23 cellular contexts compared by ENCODE assay signal in the genomic region with DNA sequence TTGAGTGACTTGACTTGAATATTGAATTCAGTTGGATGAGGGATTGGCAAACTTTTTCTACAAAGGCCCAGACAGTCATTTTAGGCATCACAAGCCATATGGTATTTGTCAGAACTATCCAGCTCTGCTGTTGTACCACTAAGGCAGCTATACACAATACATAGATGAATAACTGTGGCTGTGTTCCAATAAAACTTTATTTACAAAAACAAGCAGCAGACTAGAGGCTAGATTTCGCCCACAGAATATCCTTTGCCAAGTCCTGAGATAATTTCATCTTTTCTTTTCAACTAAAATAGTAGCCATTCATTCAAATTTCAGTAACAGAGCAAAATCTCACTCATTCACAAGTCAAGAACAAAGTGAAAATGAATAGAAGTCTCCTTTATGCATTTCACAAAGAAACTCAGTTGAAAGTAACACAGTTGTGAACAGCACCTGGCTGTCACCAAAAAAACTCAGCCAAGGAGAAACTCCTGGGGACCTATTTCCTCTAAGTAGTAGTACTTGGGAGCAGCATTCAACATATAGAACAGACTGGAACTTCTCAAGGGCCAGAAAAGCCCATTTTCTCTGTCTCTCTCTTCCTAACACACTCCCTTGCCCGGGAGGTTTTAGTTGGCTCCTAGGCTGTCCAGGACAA. TPM values are rescaled to one million over a fixed set of nuclear protein-coding genes. Genes with fewer than 3 reads are reported as not detected.
A peak's percentile ranks its signal among the peaks of the same experiment; 100 is the strongest.
DNase-seq lines count a peak whose midpoint lies in the region; ATAC-seq, FAIRE-seq and TF ChIP-seq lines count a peak whose summit lies in the region.
"Had no signal": no experiment of that assay in that cellular context is flagged by ENCODE, and none has a peak within 500 bp of the region (broad histone marks: within the 10 kb centered on the region; RNA-seq: fewer than 3 reads in every experiment).

No MANE protein-coding gene starts in this region.

- no peak overlapping the region for H4K91ac ChIP-seq in H1 (replicated peaks; ENCODE audit: insufficient read length, low read length)

- no peak overlapping the region for H3K4me3 ChIP-seq in H1 (ENCODE audit: extremely low read depth in 1 of 4, insufficient read depth in 2 of 4, low read depth in 3 of 4, low read length in 4 of 4)
- no peak overlapping the region for H3K4me3 ChIP-seq in vagina
- H3K4me3 ChIP-seq: cardiac muscle cell, dorsolateral prefrontal cortex, HAP-1, Peyer's patch, SK-N-MC, thyroid gland had no signal

- H3K9ac ChIP-seq in H1 (replicated peaks in 1 of 4; ENCODE audit: extremely low read depth in 1 of 4, low read depth in 3 of 4, low read length in 3 of 4) = no peak overlapping the region

- H3K4ac ChIP-seq in H1 (replicated peaks; ENCODE audit: insufficient read length, low read depth, low read length) = no peak overlapping the region

- no peak overlapping the region for H2BK15ac ChIP-seq in H1 (ENCODE audit: low read length)

- peak overlapping the region; percentile 15 for H4K5ac ChIP-seq in H1 (ENCODE audit: insufficient read length, low read depth, low read length)

- peak overlapping the region; percentile 20 to 87 (median 64) for H3K4me3 Mint-ChIP-seq in IgD-negative memory B cell
- H3K4me3 Mint-ChIP-seq: CD8-positive, alpha-beta memory T cell had no signal

- no peak for TF ChIP-seq RAD21 in H1 (IDR thresholded peaks at IDR 0.05 in 1 of 2, conservative IDR thresholded peaks at IDR 0.05 in 1 of 2; ENCODE audit: low read depth in 2 of 2, low read length in 2 of 2)

- intact Hi-C loops in vagina (cut with DNase I) = no loop called here

- no peak overlapping the region for H3K4me2 ChIP-seq in H1 (ENCODE audit: insufficient read depth in 1 of 2, low read depth in 2 of 2, low read length in 2 of 2)

- no peak overlapping the region for H3K18ac ChIP-seq in H1 (ENCODE audit: extremely low read depth, low read length)

- no peak overlapping the region for H3K56ac ChIP-seq in H1 (replicated peaks; ENCODE audit: insufficient read length, low read depth, low read length)

- H3K9me3 Mint-ChIP-seq in IgD-negative memory B cell = peaks cover 0 to 7% (median 5%) of the 10 kb centered on the region in 3 donors

- H3K4me1 Mint-ChIP-seq in IgD-negative memory B cell = peaks cover 61 to 66% (median 66%) of the 10 kb centered on the region in 3 donors
- H3K4me1 Mint-ChIP-seq: CD8-positive, alpha-beta memory T cell had no signal

- H3K79me2 ChIP-seq in H1 (ENCODE audit: control insufficient read depth in 1 of 2, insufficient read depth in 2 of 2, low read length in 2 of 2) = peaks cover 8 to 94% of the 10 kb centered on the region in 2 experiments

- POLR2A ChIA-PET in H1 (lab: Charles Lee; ENCODE audit: partially characterized antibody) = no interaction called here

- DNase-seq in H1 (ENCODE audit: low read depth in 1 of 2, low spot score in 2 of 2) (no peak), vagina (ENCODE audit: extremely low spot score in 2 of 2) (no peak), GOT3 (lab: John Stamatoyannopoulos, UW) (no peak), midbrain (lab: John Stamatoyannopoulos, UW) (no peak)
- DNase-seq: activated CD4-positive, alpha-beta T cell treated with anti-CD3 and anti-CD28 coated beads for 4 hours; activated gamma-delta T cell treated with Interleukin-2 at 50 U/mL for 16 hours; amniotic stem cell; CD8-positive, alpha-beta memory T cell; DMS79; dorsolateral prefrontal cortex; NCI-H1417; NCI-H2171; NCI-H82; Peyer's patch; right cardiac atrium; thyroid gland had no signal

- TF ChIP-seq POLR2A in H1 (IDR thresholded peaks at IDR 0.05; ENCODE audit: control extremely low read depth in 1 of 2, low read depth in 2 of 2, low read length in 2 of 2) = no peak
- TF ChIP-seq POLR2A in vagina (IDR thresholded peaks at IDR 0.05) = no peak

- H3K27me3 Mint-ChIP-seq in IgD-negative memory B cell = peaks cover 1% of the 10 kb centered on the region

- no peak overlapping the region for H2AK5ac ChIP-seq in H1 (ENCODE audit: low read depth, low read length)

- H3K27ac ChIP-seq in H1 (ENCODE audit: low read depth, low read length) (no peak overlapping the region), vagina (no peak overlapping the region)
- H3K27ac ChIP-seq: cardiac muscle cell, dorsolateral prefrontal cortex, SK-N-MC, thyroid gland had no signal

- H3K36me3 ChIP-seq in H1 (ENCODE audit: control insufficient read depth in 2 of 4, insufficient read depth in 4 of 4, low read length in 3 of 4) (peaks cover 0 to 8% (median 3%) of the 10 kb centered on the region in 4 experiments; a peak in 2 of 8 replicates), vagina (no peaks in the 10 kb centered on the region)
- H3K36me3 ChIP-seq: cardiac muscle cell, HAP-1, Peyer's patch, thyroid gland had no signal

- H2AFZ ChIP-seq in H1 (ENCODE audit: low read length) = no peak overlapping the region

- no peaks in the 10 kb centered on the region; the same call in 1 of the 2 replicates for H3K23me2 ChIP-seq in H1 (ENCODE audit: low read depth, low read length)

- peak overlapping the region; percentile 17 for H3K14ac ChIP-seq in H1 (ENCODE audit: insufficient read length)

- no peak overlapping the region for H2BK120ac ChIP-seq in H1 (replicated peaks; ENCODE audit: low read depth, low read length)

- no peak for FAIRE-seq in H1 (lab: Jason Lieb, UNC)

- H3K4me1 ChIP-seq in H1 (replicated peaks in 1 of 4; ENCODE audit: control insufficient read depth in 3 of 4, insufficient read depth in 4 of 4, low read length in 3 of 4) (peaks cover 0 to 9% (median 2%) of the 10 kb centered on the region in 4 experiments; a peak in 3 of 7 replicates), vagina (no peaks in the 10 kb centered on the region)

- H3K27me3 ChIP-seq in H1 (replicated peaks in 1 of 4; ENCODE audit: control insufficient read depth in 3 of 4, extremely low read depth in 1 of 4, insufficient read depth in 3 of 4, low read length in 3 of 4) (no peaks in the 10 kb centered on the region), vagina (no peaks in the 10 kb centered on the region)
- H3K27me3 ChIP-seq: Peyer's patch, thyroid gland had no signal

- no peak overlapping the region for H3K23ac ChIP-seq in H1 (ENCODE audit: insufficient read length)

- H3K79me1 ChIP-seq in H1 (ENCODE audit: low read depth, low read length) = peaks cover 6% of the 10 kb centered on the region

- ATAC-seq in GM18517 (IDR thresholded peaks at IDR 0.05; ENCODE audit: unreplicated experiment) (peak; percentile 34), GM21723 (IDR thresholded peaks at IDR 0.05; ENCODE audit: unreplicated experiment) (peak; percentile 30), HG03196 (IDR thresholded peaks at IDR 0.05; ENCODE audit: unreplicated experiment) (no peak)
- ATAC-seq: right cardiac atrium had no signal

- CTCF ChIA-PET in H1 (lab: Charles Lee; ENCODE audit: partially characterized antibody) = interaction anchor here (1.4 kb wide), 1 partner anchor 16 kb away, joined by 4 read pairs; no protein-coding TSS in a partner anchor

- no peak overlapping the region for H4K8ac ChIP-seq in H1 (ENCODE audit: extremely low read depth, insufficient read depth, low read length)

- TF ChIP-seq EP300 in H1 (IDR thresholded peaks at IDR 0.05; ENCODE audit: borderline replicate concordance in 1 of 2, low read depth in 2 of 2, low read length in 2 of 2) = no peak

- no peak overlapping the region for H2BK20ac ChIP-seq in H1 (ENCODE audit: low read length)

- peaks cover 7 to 8% of the 10 kb centered on the region in 2 experiments for H3K9me3 ChIP-seq in H1 (ENCODE audit: insufficient read depth in 2 of 2, low read depth in 1 of 2, low read length in 1 of 2)
- H3K9me3 ChIP-seq in vagina = no peaks in the 10 kb centered on the region
- H3K9me3 ChIP-seq: HAP-1, thyroid gland had no signal

- H2BK12ac ChIP-seq in H1 (ENCODE audit: low read depth, low read length) = no peak overlapping the region

- 86% methylated on average over 2 of the region's 2 CpGs; no CpG with 5 or more reads in 1 of the 2 experiments for WGBS in H1 (ENCODE audit: extremely low coverage in 1 of 2, insufficient coverage in 1 of 2, insufficient read length in 1 of 2, insufficient replicate concordance in 2 of 2, low coverage in 1 of 2, low lambda C conversion rate in 2 of 2, missing lambda C conversion rate in 1 of 2), 2 experiments

- TF ChIP-seq CTCF in H1 (IDR thresholded peaks at IDR 0.05; ENCODE audit: control extremely low read depth in 1 of 3, insufficient read depth in 1 of 3, low read depth in 1 of 3, low read length in 3 of 3) (no peak), vagina (IDR thresholded peaks at IDR 0.05) (no peak)

- peak overlapping the region; percentile 54 to 80 (median 74) for H3K27ac Mint-ChIP-seq in IgD-negative memory B cell
- H3K27ac Mint-ChIP-seq: CD8-positive, alpha-beta memory T cell had no signal

- peaks cover 10% of the 10 kb centered on the region for H3K36me3 Mint-ChIP-seq in IgD-negative memory B cell

- no peak overlapping the region for H2BK5ac ChIP-seq in H1 (ENCODE audit: low read depth, low read length)

- H4K20me1 ChIP-seq in H1 (replicated peaks in 1 of 2; ENCODE audit: control insufficient read depth in 1 of 2, insufficient read depth in 2 of 2, low read length in 2 of 2) = no peaks in the 10 kb centered on the region

TF ChIP-seq in H1, 55 proteins besides CTCF, POLR2A, EP300 and RAD21 (continues in another document):
- TF ChIP-seq TBP (IDR thresholded peaks at IDR 0.05; ENCODE audit: low read depth, low read length) (no peak), MAFK (IDR thresholded peaks at IDR 0.05; ENCODE audit: low read depth, low read length) (no peak), JUND (IDR thresholded peaks at IDR 0.05; ENCODE audit: low read length) (no peak), JUN (IDR thresholded peaks at IDR 0.05; ENCODE audit: low read depth, low read length) (no peak)

RNA-seq across cellular contexts. Expression of a gene that starts 56.3 kb away (rescaled TPM):
- 126 TPM for polyA plus RNA-seq in IgD-negative memory B cell
- 86.7 and 88.8 TPM in 2 replicates for total RNA-seq in H1 (2021; fragmentation: NEBNext Ultra II Directional; extraction: Animal tissue kit (Norgen Biotek cat#: 25700))
- polyA plus RNA-seq in H1 (2011; rRNA removed) = 26.2 and 36.7 TPM in 2 replicates
- polyA plus RNA-seq in H1 (2011; cell fraction: cytosol; rRNA removed) = 37.2 TPM
- 64.0 TPM for polyA plus RNA-seq in H1 (2011; cell fraction: nucleus; rRNA removed)
- 42.5 to 54.1 TPM (median 48.7 TPM) in 4 replicates for polyA plus RNA-seq in H1 (2012, experiment 1 of 2)
- 8.4 TPM for polyA plus RNA-seq in H1 (2012, experiment 2 of 2)
- polyA plus RNA-seq in H1 (2013, experiment 1 of 2) = 21.4 TPM
- 20.6 TPM for polyA plus RNA-seq in H1 (2013, experiment 2 of 2)
- polyA minus RNA-seq in H1 (2011; rRNA and poly(A)+ RNA removed) = 96.3 and 100 TPM in 2 replicates
- 60.3 TPM for polyA minus RNA-seq in H1 (2011; cell fraction: cytosol; rRNA and poly(A)+ RNA removed)
- 113 TPM for polyA minus RNA-seq in H1 (2011; cell fraction: nucleus; rRNA and poly(A)+ RNA removed)
- 33.9 TPM for total RNA-seq in vagina

RNA-seq across cellular contexts. Expression of a gene that starts 56.8 kb away (rescaled TPM):
- polyA plus RNA-seq in IgD-negative memory B cell (27.7 TPM), H1 (2011; rRNA removed) (1.9 and 3.2 TPM in 2 replicates)
- 8.6 and 9.8 TPM in 2 replicates for total RNA-seq in H1 (2021; fragmentation: NEBNext Ultra II Directional; extraction: Animal tissue kit (Norgen Biotek cat#: 25700))
- 3.3 TPM for polyA plus RNA-seq in H1 (2011; cell fraction: cytosol; rRNA removed)
- 4.8 TPM for polyA plus RNA-seq in H1 (2011; cell fraction: nucleus; rRNA removed)
- polyA plus RNA-seq in H1 (2012, experiment 1 of 2) = 2.9 to 4.5 TPM (median 3.8 TPM) in 4 replicates
- polyA plus RNA-seq in H1 (2012, experiment 2 of 2) = 0.28 TPM
- 5.4 TPM for polyA plus RNA-seq in H1 (2013, experiment 1 of 2)
- 5.2 TPM for polyA plus RNA-seq in H1 (2013, experiment 2 of 2)
- polyA minus RNA-seq in H1 (2011; rRNA and poly(A)+ RNA removed) = 12.2 and 15.0 TPM in 2 replicates
- 6.0 TPM for polyA minus RNA-seq in H1 (2011; cell fraction: cytosol; rRNA and poly(A)+ RNA removed)
- polyA minus RNA-seq in H1 (2011; cell fraction: nucleus; rRNA and poly(A)+ RNA removed) = 17.2 TPM
- 2.0 TPM for total RNA-seq in vagina
- total RNA-seq: cardiac muscle cell had no signal
- polyA plus RNA-seq: cardiac muscle cell; CD8-positive, alpha-beta memory T cell had no signal
